ENCODE assay signal across 8 cellular contexts in genomic region chr10:33116293-33116697, GRCh38.
DNase-seq lines count a peak whose midpoint lies in the region; ATAC-seq, FAIRE-seq and TF ChIP-seq lines count a peak whose summit lies in the region.

No MANE protein-coding gene starts in this region.

- H3K27me3 ChIP-seq in astrocyte (ENCODE audit: insufficient read depth, low read length): no peaks in the 10 kb centered on the region
- H3K27me3 ChIP-seq in uterus: no peaks in the 10 kb centered on the region

- peak; percentile 61 for TF ChIP-seq CTCF in astrocyte (IDR thresholded peaks at IDR 0.05; ENCODE audit: insufficient read depth, low read depth, low read length)
- peak; percentile 31 to 42 (median 36) for TF ChIP-seq CTCF in uterus (IDR thresholded peaks at IDR 0.05)
- TF ChIP-seq CTCF in omental fat pad (IDR thresholded peaks at IDR 0.05): no peak

- H3K36me3 Mint-ChIP-seq in astrocyte (ENCODE audit: low read depth, unreplicated experiment): no peaks in the 10 kb centered on the region

- peak; percentile 56 for DNase-seq in NCI-H2171 treated with DMSO at 0.1 percent for 48 hours (lab: John Stamatoyannopoulos, UW)
- no peak for DNase-seq in NCI-H2171 (lab: John Stamatoyannopoulos, UW)
- DNase-seq in M059J (ENCODE audit: low read depth): peak; percentile 57
- DNase-seq in astrocyte (ENCODE audit: low read depth): peak; percentile 85
- DNase-seq in kidney glomerular epithelial cell (lab: John Stamatoyannopoulos, UW): peak; percentile 69
- peak in 1 of 2 donors; percentile 23 for DNase-seq in uterus
- no peak for DNase-seq in GM12891 (ENCODE audit: insufficient read length, low spot score)
- DNase-seq in omental fat pad (ENCODE audit: low spot score): no peak

- H3K4me3 Mint-ChIP-seq in astrocyte (ENCODE audit: unreplicated experiment): no peak overlapping the region

- H3K4me3 ChIP-seq in astrocyte (ENCODE audit: insufficient read depth, low read depth, low read length) (no peak overlapping the region), uterus (no peak overlapping the region)

- no peak overlapping the region for H3K27ac Mint-ChIP-seq in astrocyte (ENCODE audit: unreplicated experiment)

- no peak overlapping the region for H3K27ac ChIP-seq in astrocyte (ENCODE audit: low read depth, low read length)
- H3K27ac ChIP-seq in uterus: no peak overlapping the region

- no peaks in the 10 kb centered on the region for H4K20me1 ChIP-seq in astrocyte (ENCODE audit: insufficient read depth, low read length)

- H3K9ac ChIP-seq in astrocyte (ENCODE audit: low read length): no peak overlapping the region

- TF ChIP-seq POLR2A in uterus (IDR thresholded peaks at IDR 0.05) (no peak), GM12891 (IDR thresholded peaks at IDR 0.05; ENCODE audit: low read depth, low read length) (no peak)

- FAIRE-seq in astrocyte (lab: Jason Lieb, UNC) (no peak), GM12891 (lab: Jason Lieb, UNC) (no peak)

- no peaks in the 10 kb centered on the region for H3K79me2 ChIP-seq in astrocyte (ENCODE audit: insufficient read depth, low read length)

- H3K9me3 ChIP-seq in astrocyte (ENCODE audit: insufficient read depth, low read depth, low read length) (no peaks in the 10 kb centered on the region), uterus (no peaks in the 10 kb centered on the region)

- H3K4me1 ChIP-seq in astrocyte (ENCODE audit: insufficient read depth, low read length): peaks cover 25% of the 10 kb centered on the region
- no peaks in the 10 kb centered on the region for H3K4me1 ChIP-seq in uterus

- H3K27me3 Mint-ChIP-seq in astrocyte (ENCODE audit: low read depth, unreplicated experiment): no peaks in the 10 kb centered on the region

- ATAC-seq in omental fat pad (ENCODE audit: low FRiP score): no peak

- peak overlapping the region; percentile 14 for H3K4me2 ChIP-seq in astrocyte (ENCODE audit: low read length)

- H2AFZ ChIP-seq in astrocyte (ENCODE audit: low read depth, low read length): no peak overlapping the region

- no peaks in the 10 kb centered on the region for H3K9me3 Mint-ChIP-seq in astrocyte (ENCODE audit: unreplicated experiment)

- intact Hi-C loops in uterus (cut with DNase I; ENCODE audit: low total_unique reads): no loop called here

- no peaks in the 10 kb centered on the region for H3K36me3 ChIP-seq in astrocyte (ENCODE audit: insufficient read depth, low read length)
- no peaks in the 10 kb centered on the region for H3K36me3 ChIP-seq in uterus

- H3K4me1 Mint-ChIP-seq in astrocyte (ENCODE audit: low read depth, unreplicated experiment): peaks cover 25% of the 10 kb centered on the region

TF ChIP-seq in GM12891, 5 proteins besides CTCF, POLR2A, EP300 and RAD21:
- TF ChIP-seq POU2F2 (IDR thresholded peaks at IDR 0.05; ENCODE audit: low read depth, low read length): no peak
- TF ChIP-seq POLR2AphosphoS5 (IDR thresholded peaks at IDR 0.05; ENCODE audit: low read depth, low read length): no peak
- no peak for TF ChIP-seq TAF1 (IDR thresholded peaks at IDR 0.05; ENCODE audit: low read depth, low read length)
- TF ChIP-seq PAX5 (IDR thresholded peaks at IDR 0.05; ENCODE audit: insufficient read depth, low read length, severe bottlenecking): no peak
- TF ChIP-seq SPI1 (IDR thresholded peaks at IDR 0.05; ENCODE audit: low read depth, low read length): no peak

Comparison
In these comparisons a context has a peak if more than half of its experiments do, and no peak if none do; other contexts are left out.
1. DNase-seq: peak in NCI-H2171 treated with DMSO at 0.1 percent for 48 hours (single experiment), M059J (single experiment), astrocyte (single experiment) and kidney glomerular epithelial cell (single experiment); none in NCI-H2171 (single experiment), GM12891 (single experiment) and omental fat pad (single experiment).
2. CTCF ChIP-seq: peak in astrocyte (single experiment) and uterus (4 of 4); none in omental fat pad (0 of 3).